Comparison of ENCODE assay signal across 21 cellular contexts in genomic region chr12:1439687-1440086, GRCh38.
"Had no signal": no experiment of that assay in that cellular context is flagged by ENCODE, and none has a peak within 500 bp of the region (broad histone marks: within the 10 kb centered on the region; RNA-seq: fewer than 3 reads in every experiment).

No MANE protein-coding gene starts in this region.

- DNase-seq: activated CD4-positive, alpha-beta T cell treated with anti-CD3 and anti-CD28 coated beads for 4 hours; activated CD8-positive, alpha-beta memory T cell treated with anti-CD3 and anti-CD28 coated beads, Interleukin-2, amount 50 U/mL, for 48 hours; activated CD8-positive, alpha-beta T cell treated with anti-CD3 and anti-CD28 coated beads for 36 hours; activated naive CD4-positive, alpha-beta T cell treated with anti-CD3 and anti-CD28 coated beads, Interleukin-2, amount 50 U/mL, for 16 hours; activated naive CD8-positive, alpha-beta T cell treated with anti-CD3 and anti-CD28 coated beads, Interleukin-2, amount 10 ng/mL, durations not matched to agents 7 days and 5 days; activated T-cell treated with anti-CD3 and anti-CD28 coated beads, Interleukin-2, amount 50 U/mL, for 1 hour; adrenal gland; anterior cingulate cortex; Kasumi-1; NCI-H1048; NCI-H146; NCI-H1930; NCI-H2171; NCI-H2227 treated with DMSO at 0.1 percent for 48 hours; NCI-H446 treated with DMSO at 0.1 percent for 48 hours; NCI-H524 treated with DMSO at 0.1 percent for 48 hours; NCI-H774; NK-92 treated with Interleukin-12 subunit alpha and Interleukin-12 subunit beta, amount 100 ng/mL, for 24 hours; PC-3; SHP77 treated with DMSO at 0.1 percent for 48 hours had no signal

- H3K9me3 ChIP-seq: adrenal gland had no signal

- H3K27ac ChIP-seq: adrenal gland had no signal

- H3K27me3 ChIP-seq: adrenal gland had no signal

- ATAC-seq: activated CD4-positive, CD25-positive, alpha-beta regulatory T cell treated with anti-CD3 and anti-CD28 coated beads, Interleukin-2, amount 50 U/mL, for 24 hours; activated CD8-positive, alpha-beta T cell treated with anti-CD3 and anti-CD28 coated beads for 36 hours; PC-3 had no signal

- H3K4me3 ChIP-seq: adrenal gland had no signal

- H3K36me3 ChIP-seq: adrenal gland had no signal

- H3K4me1 ChIP-seq: adrenal gland had no signal
